15 cellular contexts compared by ENCODE assay signal in genomic region chr10:60726253-60726652, GRCh38. TPM values are rescaled to one million over a fixed set of nuclear protein-coding genes. Genes with fewer than 3 reads are reported as not detected.
DNase-seq lines count a peak whose midpoint lies in the region; ATAC-seq, FAIRE-seq and TF ChIP-seq lines count a peak whose summit lies in the region.
"Had no signal": no experiment of that assay in that cellular context is flagged by ENCODE, and none has a peak within 500 bp of the region (broad histone marks: within the 10 kb centered on the region; RNA-seq: fewer than 3 reads in every experiment).

No MANE protein-coding gene starts in this region.

- DNase-seq in activated T-cell treated with anti-CD3 and anti-CD28 coated beads, Interleukin-2, amount 50 U/mL, for 72 hours = no peak
- no peak for DNase-seq in activated T-cell treated with anti-CD3 and anti-CD28 coated beads, Interleukin-2, amount 50 U/mL, for 1 hour
- DNase-seq in DMS53 (lab: John Stamatoyannopoulos, UW) = peak; percentile 80
- DNase-seq in T-helper 17 cell = no peak
- DNase-seq in naive thymus-derived CD4-positive, alpha-beta T cell = no peak
- no peak for DNase-seq in AG20443 (ENCODE audit: low spot score)
- DNase-seq in GM12892 (ENCODE audit: insufficient read length) = no peak
- DNase-seq: GM23248, NCI-H1930, NCI-H2171, NCI-H446, SJCRH30 had no signal

- peaks cover 67% of the 10 kb centered on the region for H3K4me1 Mint-ChIP-seq in activated T-cell treated with anti-CD3 and anti-CD28 coated beads, Interleukin-2, amount 50 U/mL, for 72 hours (ENCODE audit: low read depth)
- peaks cover 42% of the 10 kb centered on the region for H3K4me1 Mint-ChIP-seq in T-helper 17 cell
- H3K4me1 Mint-ChIP-seq in naive thymus-derived CD4-positive, alpha-beta T cell = peaks cover 26 to 95% (median 80%) of the 10 kb centered on the region in 7 donors

- peaks cover 1% of the 10 kb centered on the region in 2 donors for H3K9me3 Mint-ChIP-seq in activated T-cell treated with anti-CD3 and anti-CD28 coated beads, Interleukin-2, amount 50 U/mL, for 72 hours
- peaks cover 0 to 15% (median 0%) of the 10 kb centered on the region in 11 donors for H3K9me3 Mint-ChIP-seq in naive thymus-derived CD4-positive, alpha-beta T cell

- H3K27me3 Mint-ChIP-seq in activated T-cell treated with anti-CD3 and anti-CD28 coated beads, Interleukin-2, amount 50 U/mL, for 72 hours (ENCODE audit: low read depth) = no peaks in the 10 kb centered on the region
- no peaks in the 10 kb centered on the region for H3K27me3 Mint-ChIP-seq in T-helper 17 cell
- H3K27me3 Mint-ChIP-seq in naive thymus-derived CD4-positive, alpha-beta T cell = no peaks in the 10 kb centered on the region

- peak overlapping the region; percentile 89 for H3K27ac ChIP-seq in naive thymus-derived CD4-positive, alpha-beta T cell (ENCODE audit: low read depth, low read length)
- H3K27ac ChIP-seq: GM23248, SJCRH30 had no signal

- H3K4me1 ChIP-seq in naive thymus-derived CD4-positive, alpha-beta T cell (ENCODE audit: control insufficient read depth in 2 of 2, insufficient read depth in 2 of 2, low read length in 2 of 2) = peaks cover 28 to 74% of the 10 kb centered on the region in 2 donors
- H3K4me1 ChIP-seq: SJCRH30 had no signal

- H3K27ac Mint-ChIP-seq in activated T-cell treated with anti-CD3 and anti-CD28 coated beads, Interleukin-2, amount 50 U/mL, for 72 hours = peak overlapping the region; percentile 76
- H3K27ac Mint-ChIP-seq in T-helper 17 cell = peak overlapping the region; percentile 99
- H3K27ac Mint-ChIP-seq in naive thymus-derived CD4-positive, alpha-beta T cell = peak overlapping the region; percentile 67 to 98 (median 94)
- H3K27ac Mint-ChIP-seq: B cell had no signal

- H3K9me3 ChIP-seq in T-helper 17 cell (ENCODE audit: control insufficient read depth, low read length, poor library complexity, severe bottlenecking) = no peaks in the 10 kb centered on the region
- H3K9me3 ChIP-seq in naive thymus-derived CD4-positive, alpha-beta T cell (ENCODE audit: control insufficient read depth in 2 of 3, low read length in 3 of 3) = no peaks in the 10 kb centered on the region
- H3K9me3 ChIP-seq: SJCRH30 had no signal

- no peak for TF ChIP-seq POLR2A in GM12892 (IDR thresholded peaks at IDR 0.05; ENCODE audit: low read depth, low read length)

- POLR2A ChIA-PET in naive thymus-derived CD4-positive, alpha-beta T cell (lab: Charles Lee) = interaction anchor here (1.1 to 1.4 kb wide), 4 partner anchors 9 to 18 kb away, joined by 3 to 4 read pairs (median 4); no protein-coding TSS in a partner anchor

- FAIRE-seq in GM12892 (lab: Jason Lieb, UNC) = no peak

- H3K36me3 ChIP-seq in naive thymus-derived CD4-positive, alpha-beta T cell (ENCODE audit: control insufficient read depth in 2 of 3, insufficient read depth in 3 of 3, low read length in 3 of 3) = no peaks in the 10 kb centered on the region
- H3K36me3 ChIP-seq: SJCRH30 had no signal

- intact Hi-C loops in naive thymus-derived CD4-positive, alpha-beta T cell (cut with micrococcal nuclease) = loop anchor here in 1 of 2 donors (5.0 kb wide), 1 partner anchor 561 kb away; no protein-coding TSS in a partner anchor

- no peak for ATAC-seq in activated T-cell treated with anti-CD3 and anti-CD28 coated beads, Interleukin-2, amount 50 U/mL, for 72 hours (replicated peaks in 1 of 2)
- ATAC-seq in T-helper 17 cell (no peak), HG02798 (IDR thresholded peaks at IDR 0.05; ENCODE audit: poor library complexity, unreplicated experiment) (no peak)
- ATAC-seq in naive thymus-derived CD4-positive, alpha-beta T cell = no peak
- ATAC-seq: HCT116 had no signal

- H3K27me3 ChIP-seq in naive thymus-derived CD4-positive, alpha-beta T cell (ENCODE audit: control insufficient read depth in 2 of 2, insufficient read depth in 2 of 2, low read length in 2 of 2) = no peaks in the 10 kb centered on the region
- H3K27me3 ChIP-seq: SJCRH30 had no signal

- CTCF ChIA-PET in naive thymus-derived CD4-positive, alpha-beta T cell (lab: Charles Lee) = interaction anchor here (1.4 to 2.4 kb wide), 2 partner anchors 9 to 79 kb away, joined by 5 to 7 read pairs; no protein-coding TSS in a partner anchor

- H3K4me3 Mint-ChIP-seq in activated T-cell treated with anti-CD3 and anti-CD28 coated beads, Interleukin-2, amount 50 U/mL, for 72 hours = peak overlapping the region in 1 of 2 donors; percentile 88
- no peak overlapping the region for H3K4me3 Mint-ChIP-seq in T-helper 17 cell
- peak overlapping the region; percentile 38 to 94 (median 82) for H3K4me3 Mint-ChIP-seq in naive thymus-derived CD4-positive, alpha-beta T cell
- H3K4me3 Mint-ChIP-seq: B cell had no signal

- H3K36me3 Mint-ChIP-seq in activated T-cell treated with anti-CD3 and anti-CD28 coated beads, Interleukin-2, amount 50 U/mL, for 72 hours (ENCODE audit: insufficient read depth in 2 of 2) = peaks cover 2 to 7% of the 10 kb centered on the region in 2 donors
- H3K36me3 Mint-ChIP-seq in T-helper 17 cell (ENCODE audit: low read depth) = peaks cover 3% of the 10 kb centered on the region
- peaks cover 4 to 60% (median 16%) of the 10 kb centered on the region in 5 donors for H3K36me3 Mint-ChIP-seq in naive thymus-derived CD4-positive, alpha-beta T cell

- H3K4me3 ChIP-seq in naive thymus-derived CD4-positive, alpha-beta T cell (ENCODE audit: low read length) = peak overlapping the region; percentile 4
- H3K4me3 ChIP-seq: GM23248, SJCRH30 had no signal

RNA-seq across cellular contexts. Expression of gene CDK1, which starts 52.0 kb away (rescaled TPM):
- 100 to 1,000 TPM; 109 to 130 TPM for total RNA-seq in activated T-cell treated with anti-CD3 and anti-CD28 coated beads, Interleukin-2, amount 50 U/mL, for 72 hours
- 1 to 10 TPM in 1 of 2 donors, under 1 TPM in 1; 0.67 to 1.4 TPM for total RNA-seq in T-helper 17 cell
- total RNA-seq in naive thymus-derived CD4-positive, alpha-beta T cell = 10 to 100 TPM in 1 of 5 experiments, 1 to 10 TPM in 2, under 1 TPM in 2; 0.50 to 90.7 (median 1.1) TPM
- polyA plus RNA-seq in naive thymus-derived CD4-positive, alpha-beta T cell = 1 to 10 TPM in 1 of 2 donors, under 1 TPM in 1; 0.15 to 1.5 TPM
- polyA plus RNA-seq in GM12892 (2012; ENCODE audit: missing spikeins) = 71.5 TPM
